In genomic region chr11:854601-855342, GRCh38 we compare ENCODE assay signal across 29 cellular contexts. TPM values are rescaled to one million over a fixed set of nuclear protein-coding genes. Genes with fewer than 3 reads are reported as not detected.
DNase-seq lines count a peak whose midpoint lies in the region; ATAC-seq and TF ChIP-seq lines count a peak whose summit lies in the region.
"Had no signal": no experiment of that assay in that cellular context is flagged by ENCODE, and none has a peak within 500 bp of the region (broad histone marks: within the 10 kb centered on the region; RNA-seq: fewer than 3 reads in every experiment).

No MANE protein-coding gene starts in this region.

- H3F3A ChIP-seq in GM23338 (replicated peaks; ENCODE audit: low read depth): peaks cover 7% of the 10 kb centered on the region

- TF ChIP-seq CTCF in RWPE1 (conservative IDR thresholded peaks at IDR 0.05; ENCODE audit: low read depth): no peak
- no peak for TF ChIP-seq CTCF in endodermal cell (conservative IDR thresholded peaks at IDR 0.05)
- no peak for TF ChIP-seq CTCF in neural crest cell (conservative IDR thresholded peaks at IDR 0.05)
- TF ChIP-seq CTCF in GM23338 (conservative IDR thresholded peaks at IDR 0.05; ENCODE audit: low read depth in 2 of 2): no peak

- H3K27ac Mint-ChIP-seq in endodermal cell (no peak overlapping the region), neural crest cell (ENCODE audit: unreplicated experiment) (peak overlapping the region; percentile 62), GM23338 (no peak overlapping the region)
- H3K27ac Mint-ChIP-seq: CD8-positive, alpha-beta memory T cell had no signal

- peaks cover 3% of the 10 kb centered on the region for H3K4me1 Mint-ChIP-seq in endodermal cell
- H3K4me1 Mint-ChIP-seq in neural crest cell: peaks cover 5% of the 10 kb centered on the region
- H3K4me1 Mint-ChIP-seq in GM23338: peaks cover 32% of the 10 kb centered on the region

- H3K36me3 Mint-ChIP-seq in endodermal cell (ENCODE audit: low read depth): peaks cover 3% of the 10 kb centered on the region
- no peaks in the 10 kb centered on the region for H3K36me3 Mint-ChIP-seq in neural crest cell (ENCODE audit: low read depth)
- H3K36me3 Mint-ChIP-seq in GM23338 (ENCODE audit: low read depth): peaks cover 3% of the 10 kb centered on the region; the same call in 1 of the 3 replicates
- H3K36me3 Mint-ChIP-seq: CD8-positive, alpha-beta memory T cell had no signal

- ATAC-seq in HG02798 (IDR thresholded peaks at IDR 0.05; ENCODE audit: poor library complexity, unreplicated experiment) (no peak), GM23338 (no peak), GM18867 (IDR thresholded peaks at IDR 0.05; ENCODE audit: unreplicated experiment) (no peak)
- ATAC-seq: A549 had no signal

- no peaks in the 10 kb centered on the region for H3K36me3 ChIP-seq in BLaER1
- H3K36me3 ChIP-seq in endodermal cell (ENCODE audit: control insufficient read depth, insufficient read depth, low read length): no peaks in the 10 kb centered on the region
- no peaks in the 10 kb centered on the region for H3K36me3 ChIP-seq in GM23338 (ENCODE audit: insufficient read depth)

- no peaks in the 10 kb centered on the region for H3K27me3 ChIP-seq in BLaER1
- H3K27me3 ChIP-seq in endodermal cell (ENCODE audit: control insufficient read depth, insufficient read depth, low read length, poor library complexity, severe bottlenecking): no peaks in the 10 kb centered on the region
- H3K27me3 ChIP-seq in GM23338 (ENCODE audit: insufficient read depth): no peaks in the 10 kb centered on the region
- H3K27me3 ChIP-seq: MG63 had no signal

- no peak for DNase-seq in RWPE1 (ENCODE audit: low spot score)
- DNase-seq in endodermal cell: no peak
- no peak for DNase-seq in neural crest cell (ENCODE audit: low read depth, low spot score)
- DNase-seq in NK-92 (lab: John Stamatoyannopoulos, UW; ENCODE audit: unreplicated experiment): no peak
- no peak for DNase-seq in GM23338 (ENCODE audit: low spot score)
- DNase-seq: CD8-positive, alpha-beta memory T cell; DMS 273 treated with DMSO at 0.1 percent for 48 hours; DMS79; EL; GDM1; KBM-7; MG63; NCI-H1105 treated with DMSO at 0.1 percent for 48 hours; NCI-H146; NCI-H2029; NCI-H446; NCI-H526; NCI-H82; RPMI8226; SHP77 treated with DMSO at 0.1 percent for 48 hours; SW 1271 had no signal

- H4K20me1 ChIP-seq in BLaER1: peaks cover 92% of the 10 kb centered on the region
- H4K20me1 ChIP-seq in GM23338 (replicated peaks; ENCODE audit: insufficient read depth): peaks cover 17% of the 10 kb centered on the region

- H3K9me3 Mint-ChIP-seq in endodermal cell (no peaks in the 10 kb centered on the region), neural crest cell (no peaks in the 10 kb centered on the region), GM23338 (no peaks in the 10 kb centered on the region)
- H3K9me3 Mint-ChIP-seq: CD8-positive, alpha-beta memory T cell had no signal

- no peaks in the 10 kb centered on the region for H3K9me3 ChIP-seq in BLaER1
- no peaks in the 10 kb centered on the region for H3K9me3 ChIP-seq in endodermal cell (ENCODE audit: control insufficient read depth, low read length)
- H3K9me3 ChIP-seq: A549, MG63, SK-N-SH had no signal

- H3K4me3 Mint-ChIP-seq in endodermal cell (no peak overlapping the region), neural crest cell (peak overlapping the region; percentile 66), GM23338 (no peak overlapping the region)
- H3K4me3 Mint-ChIP-seq: CD8-positive, alpha-beta memory T cell had no signal

- peaks cover 2% of the 10 kb centered on the region for H3K27me3 Mint-ChIP-seq in endodermal cell (ENCODE audit: insufficient read depth)
- H3K27me3 Mint-ChIP-seq in neural crest cell (ENCODE audit: low read depth): peaks cover 20% of the 10 kb centered on the region
- peaks cover 16% of the 10 kb centered on the region for H3K27me3 Mint-ChIP-seq in GM23338 (ENCODE audit: insufficient read depth, low read depth, poor library complexity)
- H3K27me3 Mint-ChIP-seq: CD8-positive, alpha-beta memory T cell had no signal

- peak overlapping the region; percentile 38; the same call in 1 of the 2 replicates for H3K27ac ChIP-seq in BLaER1
- H3K27ac ChIP-seq in RWPE1: peak overlapping the region; percentile 57
- H3K27ac ChIP-seq in endodermal cell (ENCODE audit: low read depth, low read length): peak overlapping the region; percentile 86
- no peak overlapping the region for H3K27ac ChIP-seq in GM23338 (ENCODE audit: low read depth)
- H3K27ac ChIP-seq: A549, C4-2B had no signal

- H3K9ac ChIP-seq in BLaER1 (peak overlapping the region; percentile 29; the same call in 1 of the 2 replicates), endodermal cell (ENCODE audit: extremely low read depth, low read length, poor library complexity, severe bottlenecking) (no peak overlapping the region)
- H3K9ac ChIP-seq: SK-N-SH had no signal

- H2AFZ ChIP-seq in GM23338: no peak overlapping the region

- H3K4me2 ChIP-seq in BLaER1 (peak overlapping the region; percentile 55), GM23338 (no peak overlapping the region)
- H3K4me2 ChIP-seq: A549, SK-N-SH had no signal

- 0 out of 2 replicates have a peak, but pooled peaks cover 3% of the 10 kb centered on the region for H3K79me2 ChIP-seq in GM23338 (replicated peaks; ENCODE audit: insufficient read depth)

- H3K4me1 ChIP-seq in BLaER1 (peaks cover 86% of the 10 kb centered on the region), endodermal cell (ENCODE audit: control insufficient read depth, insufficient read depth, low read length) (peaks cover 6% of the 10 kb centered on the region), GM23338 (ENCODE audit: insufficient read depth) (peaks cover 21% of the 10 kb centered on the region)

- 80 to 92% methylated on average over 11 to 21 of the region's 21 CpGs for WGBS in endodermal cell (ENCODE audit: insufficient coverage in 1 of 2, insufficient read length in 1 of 2), 2 experiments

- H3K4me3 ChIP-seq in BLaER1 (no peak overlapping the region), endodermal cell (ENCODE audit: low read length) (no peak overlapping the region), GM23338 (no peak overlapping the region)
- H3K4me3 ChIP-seq: A549, GM12878, MG63 had no signal

- no peaks in the 10 kb centered on the region for H3K9me2 ChIP-seq in GM23338 (ENCODE audit: insufficient read depth)
- H3K9me2 ChIP-seq: SK-N-SH had no signal

- CTCF ChIA-PET in RWPE1 (lab: Yijun Ruan, JAX): no interaction called here

- POLR2A ChIA-PET in RWPE1 (lab: Yijun Ruan, JAX; ENCODE audit: low non-redundant PET): no interaction called here

TF ChIP-seq in GM23338, 12 proteins besides CTCF, POLR2A, EP300 and RAD21 (continues in another document):
- TF ChIP-seq CREB1 (CRISPR knock-in tag; IDR thresholded peaks at IDR 0.05; ENCODE audit: low read depth): no peak
- TF ChIP-seq REST (IDR thresholded peaks at IDR 0.05; ENCODE audit: unreplicated experiment): no peak
- no peak for TF ChIP-seq NANOG (IDR thresholded peaks at IDR 0.05; ENCODE audit: borderline replicate concordance)

RNA-seq across cellular contexts. Expression of gene TSPAN4, which starts 12.1 kb away (rescaled TPM):
- 10 to 100 TPM; 56.8 to 71.1 TPM for total RNA-seq in endodermal cell
- polyA plus RNA-seq in endodermal cell (2013, experiment 1 of 2): 51.9 TPM
- polyA plus RNA-seq in endodermal cell (2013, experiment 2 of 2): 47.2 TPM
- 40.0 and 40.2 TPM in 2 replicates for total RNA-seq in neural crest cell
- 145 and 150 TPM in 2 replicates for total RNA-seq in GM23338 (2014; rRNA removed; shearing (Covaris generic))
- polyA plus RNA-seq in GM23338 (2016; fragmentation: Nextera tagmentation; extraction: Ambion mirVana): 76.8 and 88.4 TPM in 2 replicates

RNA-seq across cellular contexts. Expression of gene POLR2L, which starts 12.4 kb away (rescaled TPM):
- total RNA-seq in endodermal cell: 100 to 1,000 TPM; 139 to 148 TPM
- polyA plus RNA-seq in endodermal cell (2013, experiment 1 of 2): 111 TPM
- polyA plus RNA-seq in endodermal cell (2013, experiment 2 of 2): 114 TPM
- total RNA-seq in neural crest cell: 128 and 134 TPM in 2 replicates
- total RNA-seq in GM23338 (2014; rRNA removed; shearing (Covaris generic)): 32.2 and 34.0 TPM in 2 replicates
- 369 TPM in 2 replicates for polyA plus RNA-seq in GM23338 (2016; fragmentation: Nextera tagmentation; extraction: Ambion mirVana)

RNA-seq across cellular contexts. Expression of gene CD151, which starts 22.0 kb away (rescaled TPM):
- total RNA-seq in endodermal cell (100 to 1,000 TPM; 139 to 165 TPM), neural crest cell (101 and 108 TPM in 2 replicates)
- polyA plus RNA-seq in endodermal cell (2013, experiment 1 of 2): 153 TPM
- 149 TPM for polyA plus RNA-seq in endodermal cell (2013, experiment 2 of 2)
- total RNA-seq in GM23338 (2014; rRNA removed; shearing (Covaris generic)): 109 and 119 TPM in 2 replicates
- 62.9 and 64.4 TPM in 2 replicates for polyA plus RNA-seq in GM23338 (2016; fragmentation: Nextera tagmentation; extraction: Ambion mirVana)

RNA-seq across cellular contexts. Expression of gene CRACR2B, which starts 27.1 kb away (rescaled TPM):
- total RNA-seq in endodermal cell (10 to 100 TPM; 22.3 to 28.1 TPM), neural crest cell (1.6 and 2.7 TPM in 2 replicates)
- 9.0 TPM for polyA plus RNA-seq in endodermal cell (2013, experiment 1 of 2)
- 6.2 TPM for polyA plus RNA-seq in endodermal cell (2013, experiment 2 of 2)
- 58.0 and 64.1 TPM in 2 replicates for total RNA-seq in GM23338 (2014; rRNA removed; shearing (Covaris generic))
- 55.9 and 59.4 TPM in 2 replicates for polyA plus RNA-seq in GM23338 (2016; fragmentation: Nextera tagmentation; extraction: Ambion mirVana)
- total RNA-seq: H4 had no signal
- polyA plus RNA-seq: CD8-positive, alpha-beta memory T cell had no signal

RNA-seq across cellular contexts. Expression of gene PNPLA2, which starts 36.1 kb away (rescaled TPM):
- total RNA-seq in endodermal cell: 10 to 100 TPM; 77.0 to 77.6 TPM
- polyA plus RNA-seq in endodermal cell (2013, experiment 1 of 2): 35.9 TPM
- 30.1 TPM for polyA plus RNA-seq in endodermal cell (2013, experiment 2 of 2)
- 27.0 and 34.5 TPM in 2 replicates for total RNA-seq in neural crest cell
- 33.4 and 45.6 TPM in 2 replicates for total RNA-seq in GM23338 (2014; rRNA removed; shearing (Covaris generic))
- polyA plus RNA-seq in GM23338 (2016; fragmentation: Nextera tagmentation; extraction: Ambion mirVana): 31.1 and 32.3 TPM in 2 replicates
